Comparison of ENCODE assay signal across 20 cellular contexts in the genomic region with DNA sequence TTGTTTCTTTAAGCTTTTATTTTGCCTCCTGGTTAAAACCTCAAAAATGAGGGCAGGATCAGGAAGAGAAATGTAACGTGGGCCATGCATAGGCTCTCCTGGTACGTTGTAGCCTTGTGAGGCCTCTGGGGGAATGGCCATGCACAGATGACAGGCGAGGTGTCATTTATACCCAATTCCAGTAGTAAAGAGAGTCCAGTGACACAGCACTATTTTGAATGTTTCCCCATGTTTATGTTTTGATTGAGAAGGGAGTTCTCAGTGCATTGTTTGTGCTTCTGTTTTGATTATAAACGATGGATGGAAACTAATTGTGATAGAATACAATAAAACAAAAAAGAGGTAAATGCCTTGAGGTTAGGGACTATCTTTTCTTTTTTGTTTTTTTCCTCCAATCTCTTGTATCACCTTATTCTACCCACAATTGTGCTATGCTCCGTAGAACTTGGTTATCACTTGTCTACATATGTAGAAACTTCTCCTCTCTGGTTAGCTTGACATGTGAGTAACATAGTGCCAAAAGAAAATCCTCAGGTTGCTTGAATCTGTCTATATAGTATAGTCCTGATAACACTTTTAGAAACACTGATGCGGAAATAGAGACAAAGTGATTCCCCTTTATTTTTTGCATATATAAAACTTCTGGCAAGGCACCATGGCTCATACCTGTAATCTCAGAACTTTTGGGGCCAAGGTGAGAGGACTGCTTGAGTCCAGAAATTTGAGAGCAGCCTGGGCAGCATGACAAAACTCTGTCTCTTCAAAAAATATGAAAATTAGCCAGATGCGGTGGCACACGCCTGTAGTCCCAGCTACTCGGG. TPM values are rescaled to one million over a fixed set of nuclear protein-coding genes. Genes with fewer than 3 reads are reported as not detected.
"Had no signal": no experiment of that assay in that cellular context is flagged by ENCODE, and none has a peak within 500 bp of the region (broad histone marks: within the 10 kb centered on the region; RNA-seq: fewer than 3 reads in every experiment).

No MANE protein-coding gene starts in this region.

- H3K27ac ChIP-seq: epithelial cell of prostate, suprapubic skin, transverse colon, uterus had no signal

- FAIRE-seq: keratinocyte had no signal

- DNase-seq: activated CD4-positive, alpha-beta T cell treated with anti-CD3 and anti-CD28 coated beads, Interleukin-2, amount 10 ng/mL, durations not matched to agents 24 days and 14 days; activated CD8-positive, alpha-beta T cell treated with anti-CD3 and anti-CD28 coated beads, Interleukin-2, amount 10 ng/mL, durations not matched to agents 7 days and 5 days; activated naive CD4-positive, alpha-beta T cell treated with Interleukin-2 at 50 U/mL for 16 hours; activated naive CD8-positive, alpha-beta T cell treated with anti-CD3 and anti-CD28 coated beads, Interleukin-2, amount 10 ng/mL, durations not matched to agents 7 days and 5 days; activated T-cell treated with anti-CD3 and anti-CD28 coated beads, Interleukin-2, amount 50 U/mL, for 24 hours; amygdala; midbrain; nucleus accumbens; transverse colon; uterus had no signal

- ATAC-seq: activated CD8-positive, alpha-beta T cell treated with anti-CD3 and anti-CD28 coated beads, Interleukin-2, amount 10 ng/mL, durations not matched to agents 7 days and 5 days had no signal

- H3K4me3 ChIP-seq: lung, suprapubic skin, transverse colon, uterus had no signal

- H3K27me3 ChIP-seq: suprapubic skin, transverse colon, uterus had no signal

- H3K9me3 ChIP-seq: suprapubic skin, transverse colon, uterus had no signal

- H3K36me3 ChIP-seq: suprapubic skin, transverse colon, uterus had no signal

- H3K4me1 ChIP-seq: suprapubic skin, transverse colon, uterus had no signal

RNA-seq across cellular contexts. Expression of a gene that starts 6.9 kb away (rescaled TPM):
- total RNA-seq: activated CD4-positive, alpha-beta T cell treated with anti-CD3 and anti-CD28 coated beads, Interleukin-2, amount 10 ng/mL, durations not matched to agents 24 days and 14 days; activated CD8-positive, alpha-beta T cell treated with anti-CD3 and anti-CD28 coated beads, Interleukin-2, amount 10 ng/mL, durations not matched to agents 7 days and 5 days; activated naive CD8-positive, alpha-beta T cell treated with anti-CD3 and anti-CD28 coated beads, Interleukin-2, amount 10 ng/mL, durations not matched to agents 7 days and 5 days; activated T-helper 2 cell treated with anti-CD3 and anti-CD28 coated beads, Interferon-gamma antibody, Interleukin-2, Interleukin-4, amounts not matched to agents 10 μg/mL and 5 μg/mL and 100 μg/mL, durations not matched to agents 14 hours and 24 hours and 36 hours; cardiac septum; dermis microvascular lymphatic vessel endothelial cell; lung; posterior vena cava; skeletal muscle tissue; suprapubic skin; T-helper 2 cell treated with Interferon-gamma antibody and Interleukin-4, amounts not matched to agents 100 ng/mL and 5 ng/mL, for 36 hours; uterus had no signal
- polyA plus RNA-seq: keratinocyte, lung had no signal
